Comparison of ENCODE assay signal across 8 cellular contexts in the genomic region with DNA sequence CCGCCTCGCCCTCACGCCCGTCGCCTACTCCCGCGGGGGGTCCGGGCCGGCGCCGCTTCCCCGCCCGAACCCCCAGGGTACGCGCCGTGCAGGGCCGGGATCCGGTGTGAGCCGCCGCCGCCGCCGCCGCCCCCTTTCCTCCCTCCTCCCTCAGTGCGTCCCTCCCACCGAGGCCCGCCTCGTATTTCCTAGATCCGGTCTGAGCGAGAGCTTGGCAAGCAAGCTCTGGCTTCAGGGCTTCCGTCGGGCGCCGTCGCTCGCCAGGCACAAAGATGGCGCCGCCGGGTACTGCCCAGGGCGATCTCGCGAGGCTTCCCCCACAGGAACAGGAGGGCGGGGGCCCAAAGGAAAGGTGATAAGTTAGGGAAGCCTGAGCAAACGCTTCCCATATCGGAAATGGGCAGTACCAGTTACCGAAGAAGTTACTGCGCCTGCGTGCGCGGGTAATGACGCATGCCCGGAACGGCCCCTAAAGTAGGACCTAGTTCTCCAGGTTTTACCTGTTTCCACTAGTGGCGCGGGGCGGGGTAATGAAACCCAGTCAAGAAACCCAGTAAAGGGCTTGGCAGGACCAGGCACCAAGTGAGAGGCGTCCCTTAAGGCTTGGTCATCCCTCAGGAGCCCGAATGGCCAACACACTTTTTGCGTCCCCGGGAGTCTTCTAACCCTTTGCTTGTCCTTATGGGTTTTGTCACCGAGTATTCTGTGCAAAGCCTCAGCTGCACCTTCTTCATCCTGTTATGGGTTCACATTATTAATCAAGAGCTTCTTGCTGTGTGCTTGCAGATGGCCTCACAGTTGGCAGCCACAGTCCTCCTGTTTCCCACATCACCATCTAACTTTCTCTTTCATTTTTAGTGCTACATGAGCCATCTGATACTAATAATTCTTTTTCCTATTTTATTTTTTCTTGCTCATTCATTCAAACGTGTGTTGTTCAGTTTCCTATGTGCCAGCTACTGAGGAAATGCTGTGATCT. TPM values are rescaled to one million over a fixed set of nuclear protein-coding genes. Genes with fewer than 3 reads are reported as not detected.
DNase-seq lines count a peak whose midpoint lies in the region; ATAC-seq and TF ChIP-seq lines count a peak whose summit lies in the region.

A gene with protein sequence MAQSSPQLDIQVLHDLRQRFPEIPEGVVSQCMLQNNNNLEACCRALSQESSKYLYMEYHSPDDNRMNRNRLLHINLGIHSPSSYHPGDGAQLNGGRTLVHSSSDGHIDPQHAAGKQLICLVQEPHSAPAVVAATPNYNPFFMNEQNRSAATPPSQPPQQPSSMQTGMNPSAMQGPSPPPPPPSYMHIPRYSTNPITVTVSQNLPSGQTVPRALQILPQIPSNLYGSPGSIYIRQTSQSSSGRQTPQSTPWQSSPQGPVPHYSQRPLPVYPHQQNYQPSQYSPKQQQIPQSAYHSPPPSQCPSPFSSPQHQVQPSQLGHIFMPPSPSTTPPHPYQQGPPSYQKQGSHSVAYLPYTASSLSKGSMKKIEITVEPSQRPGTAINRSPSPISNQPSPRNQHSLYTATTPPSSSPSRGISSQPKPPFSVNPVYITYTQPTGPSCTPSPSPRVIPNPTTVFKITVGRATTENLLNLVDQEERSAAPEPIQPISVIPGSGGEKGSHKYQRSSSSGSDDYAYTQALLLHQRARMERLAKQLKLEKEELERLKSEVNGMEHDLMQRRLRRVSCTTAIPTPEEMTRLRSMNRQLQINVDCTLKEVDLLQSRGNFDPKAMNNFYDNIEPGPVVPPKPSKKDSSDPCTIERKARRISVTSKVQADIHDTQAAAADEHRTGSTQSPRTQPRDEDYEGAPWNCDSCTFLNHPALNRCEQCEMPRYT (minus strand): TSS at position 108 of the 979 bp plus-strand sequence. CDS start 29,666 bp downstream, outside the sequence.

- peak within 1 kb of the TSS; percentile 11 for H2AK9ac ChIP-seq in IMR-90 (replicated peaks; ENCODE audit: low read depth, low read length, poor library complexity)

- no peaks in the 10 kb centered on the region for H4K20me1 ChIP-seq in IMR-90 (ENCODE audit: insufficient read depth, low read length)

- POLR2A ChIA-PET in IMR-90 (lab: Charles Lee; ENCODE audit: unreplicated experiment) = no interaction called here

- peak within 1 kb of the TSS; percentile 43; the same call in 1 of the 2 replicates for H2AK5ac ChIP-seq in IMR-90 (ENCODE audit: low read depth, low read length)

- H2AFZ ChIP-seq in IMR-90 (replicated peaks; ENCODE audit: low read length, poor library complexity) = peak within 1 kb of the TSS; percentile 94

- intact Hi-C loops in IMR-90 (cut with micrococcal nuclease) = no loop called here

- H3K79me1 ChIP-seq in IMR-90 (ENCODE audit: low read depth in 1 of 2, low read length in 2 of 2) = peaks cover 0 to 9% of the 10 kb centered on the region in 2 experiments; a peak in 2 of 4 replicates

- peak within 1 kb of the TSS; percentile 50 for H3K27ac ChIP-seq in IMR-90 (ENCODE audit: insufficient read depth, low read length)

- H4K91ac ChIP-seq in IMR-90 (ENCODE audit: insufficient read depth, low read depth, low read length) = peak within 1 kb of the TSS; percentile 15; the same call in 1 of the 2 replicates

- WGBS in IMR-90 (ENCODE audit: extremely low coverage in 2 of 2, insufficient read length in 1 of 2), 2 experiments = 23% methylated on average over 20 of the region's 62 CpGs; no CpG with 5 or more reads in 1 of the 2 experiments

- H2BK15ac ChIP-seq in IMR-90 (ENCODE audit: low read depth, low read length) = peak within 1 kb of the TSS; percentile 20; the same call in 1 of the 3 replicates

- peak within 1 kb of the TSS; percentile 83 for H3K4me2 ChIP-seq in IMR-90 (ENCODE audit: low read depth, low read length)

- H3K23ac ChIP-seq in IMR-90 (ENCODE audit: low read depth, low read length) = peak within 1 kb of the TSS; percentile 18; the same call in 1 of the 2 replicates

- dilution Hi-C loops in IMR-90 (cut with HindIII; ENCODE audit: low sequenced_read_pairs, unreplicated experiment) = no loop called here

- H3K14ac ChIP-seq in IMR-90 (replicated peaks; ENCODE audit: low read depth, low read length) = peak within 1 kb of the TSS; percentile 47

- in situ Hi-C loops in IMR-90 (cut with MboI; ENCODE audit: low sequenced_read_pairs) = no loop called here

- H3K9me3 ChIP-seq in IMR-90 (ENCODE audit: control insufficient read depth, insufficient read depth, low read length) = no peaks in the 10 kb centered on the region

- DNase-seq in DMS 273 (lab: John Stamatoyannopoulos, UW; ENCODE audit: unreplicated experiment) (peak; percentile 98), IMR-90 (peak; percentile 95), OCI-M1 (lab: John Stamatoyannopoulos, UW) (peak; percentile 97), activated T-cell treated with anti-CD3 and anti-CD28 coated beads for 24 hours (ENCODE audit: low read depth) (peak; percentile 86), epidermal melanocyte (ENCODE audit: insufficient read length, low spot score) (peak; percentile 83), middle frontal gyrus (ENCODE audit: extremely low spot score, low spot score) (peak; percentile 60)
- peak; percentile 73 to 82 for DNase-seq in stimulated activated CD8-positive, alpha-beta memory T cell treated with anti-CD3 and anti-CD28 coated beads, Interleukin-2, amount 100 ng/mL, for 48 hours (ENCODE audit: low read depth in 2 of 2)

- CTCF ChIA-PET in IMR-90 (lab: Yijun Ruan, JAX) = interaction anchor here (0.6 kb wide), 1 partner anchor 594 kb away, joined by 3 read pairs; no protein-coding TSS in a partner anchor

- 0 out of 2 replicates have a peak within 1 kb of the TSS, but pooled peaks have one; percentile 5 for H3K18ac ChIP-seq in IMR-90 (ENCODE audit: low read depth, low read length)

- BruUV-seq in IMR-90 (replicated peaks; lab: Mats Ljungman, UMichigan) = no TSS peak

- H3K9me1 ChIP-seq in IMR-90 (ENCODE audit: insufficient read depth, low read length) = 0 out of 2 replicates have a peak, but pooled peaks cover 3% of the 10 kb centered on the region

- H3K4me1 ChIP-seq in IMR-90 (ENCODE audit: control insufficient read depth, insufficient read depth, low read length) = no peaks in the 10 kb centered on the region

- no peak within 1 kb of the TSS for H2BK20ac ChIP-seq in IMR-90 (ENCODE audit: low read depth, low read length)

- H3K4me3 ChIP-seq in IMR-90 (ENCODE audit: insufficient read depth, low read depth, low read length) = peak within 1 kb of the TSS; percentile 59

- no peaks in the 10 kb centered on the region for H3K36me3 ChIP-seq in IMR-90 (ENCODE audit: control insufficient read depth, insufficient read depth, low read length)

- peak within 1 kb of the TSS; percentile 65; the same call in 1 of the 2 replicates for H3K56ac ChIP-seq in IMR-90 (ENCODE audit: extremely low read depth, insufficient read depth, low read length)

- H4K5ac ChIP-seq in IMR-90 (ENCODE audit: low read depth, low read length) = peak within 1 kb of the TSS; percentile 62

- peak within 1 kb of the TSS; percentile 92 to 95 for H4K8ac ChIP-seq in IMR-90 (ENCODE audit: low read depth in 2 of 2, low read length in 2 of 2)

- no peak for TF ChIP-seq RAD21 in IMR-90 (IDR thresholded peaks at IDR 0.05; ENCODE audit: low read length)

- H3K27me3 ChIP-seq in IMR-90 (ENCODE audit: control insufficient read depth, insufficient read depth, low read length) = no peaks in the 10 kb centered on the region

- H3K9ac ChIP-seq in IMR-90 (ENCODE audit: low read depth, low read length) = peak within 1 kb of the TSS; percentile 70

- no peak for TF ChIP-seq POLR2A in IMR-90 (IDR thresholded peaks at IDR 0.05; ENCODE audit: low read depth, low read length)

- H2BK5ac ChIP-seq in IMR-90 (ENCODE audit: low read depth, low read length, poor library complexity, severe bottlenecking) = peak within 1 kb of the TSS; percentile 35

- peak within 1 kb of the TSS; percentile 44 for H3K4ac ChIP-seq in IMR-90 (ENCODE audit: low read depth, low read length)

- ATAC-seq in GM21528 (IDR thresholded peaks at IDR 0.05; ENCODE audit: low FRiP score, unreplicated experiment) (peak; percentile 95), IMR-90 (ENCODE audit: low read depth) (peak; percentile 96)

- H2BK120ac ChIP-seq in IMR-90 (ENCODE audit: low read depth, low read length) = peak within 1 kb of the TSS; percentile 16; the same call in 1 of the 2 replicates

- no peak for TF ChIP-seq CTCF in IMR-90 (conservative IDR thresholded peaks at IDR 0.05; ENCODE audit: low read depth, low read length)

TF ChIP-seq in IMR-90, 13 proteins besides CTCF, POLR2A, EP300 and RAD21:
- TF ChIP-seq MAZ (IDR thresholded peaks at IDR 0.05; ENCODE audit: borderline replicate concordance, low read depth, low read length) (peak; percentile 80; the same call in 1 of the 2 replicates), BHLHE40 (IDR thresholded peaks at IDR 0.05; ENCODE audit: low read depth, low read length) (no peak), NFE2L2 (IDR thresholded peaks at IDR 0.05; ENCODE audit: low read depth, low read length) (no peak)

RNA-seq across cellular contexts. Expression of the gene that starts here (rescaled TPM):
- 4.7 and 6.1 TPM in 2 replicates for total RNA-seq in IMR-90 (2012; rRNA removed)
- 6.0 and 6.4 TPM in 2 replicates for polyA plus RNA-seq in IMR-90 (2012; rRNA removed)
- polyA plus RNA-seq in IMR-90 (2012; cell fraction: cytosol; rRNA removed) = 2.3 and 3.2 TPM in 2 replicates
- polyA plus RNA-seq in IMR-90 (2012; cell fraction: nucleus; rRNA removed; ENCODE audit: low replicate concordance) = 4.3 and 21.7 TPM in 2 replicates

Comparison
In these comparisons a context has a peak if more than half of its experiments do, and no peak if none do; other contexts are left out.
1. Peak in every context shown above with its lines: DNase-seq, ATAC-seq, H3K4me3 ChIP-seq and H3K27ac ChIP-seq.